In the genomic region with DNA sequence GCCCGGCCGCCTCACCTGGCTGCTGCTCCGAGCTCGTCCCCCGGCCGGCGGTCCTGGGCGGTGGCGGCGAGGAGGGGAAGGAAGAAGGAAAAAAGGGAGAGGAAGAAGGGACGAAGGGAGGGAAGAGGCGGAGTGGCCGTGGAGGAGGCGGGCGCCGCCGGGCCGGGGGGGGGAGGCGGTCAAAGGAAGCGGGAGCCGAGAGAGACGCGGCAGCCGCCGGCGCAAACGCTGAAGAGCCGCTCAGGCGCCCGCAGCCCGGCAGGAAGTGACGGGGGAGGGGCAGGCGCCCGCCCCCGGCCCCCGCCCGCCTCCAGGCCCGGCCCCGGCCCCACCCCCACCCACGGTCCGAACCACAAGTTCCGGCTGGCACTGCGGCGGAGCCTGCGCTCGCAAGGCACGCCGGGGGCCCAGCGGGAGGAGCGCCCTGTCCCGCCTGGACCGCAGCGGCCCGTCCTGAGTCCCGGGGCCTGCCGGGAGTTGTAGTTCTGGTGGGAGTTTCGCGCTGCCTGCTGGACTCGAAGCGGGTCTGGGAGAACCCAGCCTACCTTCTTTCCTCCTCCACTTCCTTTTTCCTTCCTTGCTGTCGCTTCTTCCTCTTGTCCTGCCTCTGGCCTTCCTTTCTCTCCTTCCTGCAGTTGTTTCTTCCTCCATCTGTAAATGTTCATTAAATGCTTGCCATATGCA, we compare ENCODE assay signal across 8 cellular contexts. TPM values are rescaled to one million over a fixed set of nuclear protein-coding genes. Genes with fewer than 3 reads are reported as not detected.
DNase-seq lines count a peak whose midpoint lies in the region; ATAC-seq and TF ChIP-seq lines count a peak whose summit lies in the region.

A gene with protein sequence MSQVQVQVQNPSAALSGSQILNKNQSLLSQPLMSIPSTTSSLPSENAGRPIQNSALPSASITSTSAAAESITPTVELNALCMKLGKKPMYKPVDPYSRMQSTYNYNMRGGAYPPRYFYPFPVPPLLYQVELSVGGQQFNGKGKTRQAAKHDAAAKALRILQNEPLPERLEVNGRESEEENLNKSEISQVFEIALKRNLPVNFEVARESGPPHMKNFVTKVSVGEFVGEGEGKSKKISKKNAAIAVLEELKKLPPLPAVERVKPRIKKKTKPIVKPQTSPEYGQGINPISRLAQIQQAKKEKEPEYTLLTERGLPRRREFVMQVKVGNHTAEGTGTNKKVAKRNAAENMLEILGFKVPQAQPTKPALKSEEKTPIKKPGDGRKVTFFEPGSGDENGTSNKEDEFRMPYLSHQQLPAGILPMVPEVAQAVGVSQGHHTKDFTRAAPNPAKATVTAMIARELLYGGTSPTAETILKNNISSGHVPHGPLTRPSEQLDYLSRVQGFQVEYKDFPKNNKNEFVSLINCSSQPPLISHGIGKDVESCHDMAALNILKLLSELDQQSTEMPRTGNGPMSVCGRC (minus strand): TSS at position 234 of the 684 bp plus-strand sequence. CDS start 22,133 bp downstream, outside the sequence.

- no peaks in the 10 kb centered on the region for H3K27me3 ChIP-seq in spleen (replicated peaks in 1 of 7)

- intact Hi-C loops in spleen (cut with DNase I; ENCODE audit: low total_unique reads): no loop called here

- peak within 1 kb of the TSS; percentile 82 to 99 (median 93) for H3K27ac ChIP-seq in spleen

- TF ChIP-seq CTCF in AG09309 (IDR thresholded peaks at IDR 0.05; ENCODE audit: control insufficient read depth, insufficient read depth, low read depth, low read length, missing control alignments) (no peak), spleen (IDR thresholded peaks at IDR 0.05 in 8 of 11, conservative IDR thresholded peaks at IDR 0.05 in 3 of 11) (peak in 3 of 11 experiments; percentile 10 to 41 (median 25))

- peak within 1 kb of the TSS; percentile 78 for H3K4me3 ChIP-seq in AG09309 (ENCODE audit: control insufficient read depth, low read depth, low read length)
- H3K4me3 ChIP-seq in spleen: peak within 1 kb of the TSS; percentile 67 to 94 (median 82)

- DNase-seq in AG09309 (ENCODE audit: low read depth) (peak; percentile 69), NCI-H446 (lab: John Stamatoyannopoulos, UW) (peak; percentile 86 to 98), inferior parietal cortex (ENCODE audit: extremely low spot score) (peak; percentile 93), spleen (peak; percentile 99)
- peak; percentile 88 for DNase-seq in activated CD4-positive, CD25-positive, alpha-beta regulatory T cell treated with anti-CD3 and anti-CD28 coated beads, Interleukin-2, amount 50 U/mL, for 16 hours (ENCODE audit: low read depth, low spot score)
- peak; percentile 91 for DNase-seq in central memory CD4-positive, alpha-beta T cell

- ATAC-seq in GM19025 (IDR thresholded peaks at IDR 0.05; ENCODE audit: low read depth, unreplicated experiment) (peak; percentile 91), HG03342 (IDR thresholded peaks at IDR 0.05; ENCODE audit: unreplicated experiment) (peak; percentile 90)

- peaks cover 8 to 50% (median 41%) of the 10 kb centered on the region in 6 donors for H3K4me1 ChIP-seq in spleen

- peaks cover 0 to 7% (median 0%) of the 10 kb centered on the region in 6 donors for H3K36me3 ChIP-seq in spleen

- WGBS in spleen, 5 donors: 0 to 1% (median 1%) methylated on average over 41 to 60 of the region's 61 CpGs

- H3K9me3 ChIP-seq in spleen: no peaks in the 10 kb centered on the region

- TF ChIP-seq POLR2A in spleen (IDR thresholded peaks at IDR 0.05): peak in 1 of 3 donors; percentile 47

RNA-seq across cellular contexts. Expression of the gene that starts here (rescaled TPM):
- 10 to 100 TPM; 55.8 to 76.9 (median 62.2) TPM for total RNA-seq in spleen
- 10 to 100 TPM; 18.5 to 26.7 (median 20.1) TPM for polyA plus RNA-seq in spleen

Comparison
In these comparisons a context has a peak if more than half of its experiments do, and no peak if none do; other contexts are left out.
1. Peak in every context shown above with its lines: DNase-seq, ATAC-seq, H3K4me3 ChIP-seq and H3K27ac ChIP-seq.